ENCODE assay signal across 20 cellular contexts in genomic region chr2:100206731-100207255, GRCh38.
DNase-seq lines count a peak whose midpoint lies in the region; ATAC-seq and TF ChIP-seq lines count a peak whose summit lies in the region.
"Had no signal": no experiment of that assay in that cellular context is flagged by ENCODE, and none has a peak within 500 bp of the region (broad histone marks: within the 10 kb centered on the region; RNA-seq: fewer than 3 reads in every experiment).

No MANE protein-coding gene starts in this region.

- intact Hi-C loops in Right ventricle myocardium superior (cut with DNase I): no loop called here

- H3K27ac Mint-ChIP-seq in glutamatergic neuron (ENCODE audit: unreplicated experiment): peak overlapping the region; percentile 89
- H3K27ac Mint-ChIP-seq: B cell; CD4-positive, CD25-positive, alpha-beta regulatory T cell; CD8-positive, alpha-beta T cell had no signal

- H3K9me3 Mint-ChIP-seq in glutamatergic neuron (ENCODE audit: unreplicated experiment): no peaks in the 10 kb centered on the region

- DNase-seq in right atrium auricular region (ENCODE audit: low spot score): no peak
- DNase-seq in Right ventricle myocardium superior: no peak
- no peak for DNase-seq in glutamatergic neuron
- no peak for DNase-seq in NCI-H82 treated with DMSO at 0.1 percent for 48 hours (lab: John Stamatoyannopoulos, UW; ENCODE audit: unreplicated experiment)
- no peak for DNase-seq in NCI-H1092 (lab: John Stamatoyannopoulos, UW)
- DNase-seq: CD4-positive, CD25-positive, alpha-beta regulatory T cell; CD8-positive, alpha-beta T cell; DMS 273 treated with DMSO at 0.1 percent for 48 hours; DMS79; EL; GDM1; GM23248; HCEC 1CT had no signal

- H3K27me3 ChIP-seq in right atrium auricular region: no peaks in the 10 kb centered on the region
- H3K27me3 ChIP-seq: BLaER1 had no signal

- no peaks in the 10 kb centered on the region for H3K9me3 ChIP-seq in right atrium auricular region

- peaks cover 33% of the 10 kb centered on the region for H3K4me1 Mint-ChIP-seq in glutamatergic neuron (ENCODE audit: low read depth, unreplicated experiment)
- H3K4me1 Mint-ChIP-seq: CD4-positive, CD25-positive, alpha-beta regulatory T cell had no signal

- no peak for TF ChIP-seq CTCF in right atrium auricular region (IDR thresholded peaks at IDR 0.05)
- no peak for TF ChIP-seq CTCF in glutamatergic neuron (IDR thresholded peaks at IDR 0.05; ENCODE audit: partially characterized antibody, unreplicated experiment)

- ATAC-seq in Right ventricle myocardium superior (ENCODE audit: poor library complexity): no peak
- ATAC-seq in SK-N-SH treated with all-trans-retinoic acid at 6 μM for 48 hours: no peak
- ATAC-seq in HG02798 (IDR thresholded peaks at IDR 0.05; ENCODE audit: poor library complexity, unreplicated experiment): no peak
- ATAC-seq: CD8-positive, alpha-beta T cell; GM12878 had no signal

- no peaks in the 10 kb centered on the region for H3K36me3 Mint-ChIP-seq in glutamatergic neuron (ENCODE audit: unreplicated experiment)
- H3K36me3 Mint-ChIP-seq: CD4-positive, CD25-positive, alpha-beta regulatory T cell; CD8-positive, alpha-beta T cell had no signal

- H3K36me3 ChIP-seq in right atrium auricular region: no peaks in the 10 kb centered on the region
- H3K36me3 ChIP-seq: BLaER1 had no signal

- peak overlapping the region; percentile 80 for H3K4me3 Mint-ChIP-seq in glutamatergic neuron (ENCODE audit: unreplicated experiment)
- H3K4me3 Mint-ChIP-seq: B cell; CD4-positive, CD25-positive, alpha-beta regulatory T cell; CD8-positive, alpha-beta T cell had no signal

- H3K4me3 ChIP-seq in right atrium auricular region: no peak overlapping the region
- H3K4me3 ChIP-seq: BLaER1, GM12878, GM23248 had no signal

- H3K27ac ChIP-seq in right atrium auricular region: peak overlapping the region; percentile 19 to 38
- H3K27ac ChIP-seq: 22Rv1, BLaER1, C4-2B, GM23248 had no signal

- H3K27me3 Mint-ChIP-seq in glutamatergic neuron (ENCODE audit: unreplicated experiment): no peaks in the 10 kb centered on the region

- H3K4me1 ChIP-seq in right atrium auricular region: peaks cover 0 to 10% of the 10 kb centered on the region in 2 donors

TF ChIP-seq in SK-N-SH treated with all-trans-retinoic acid at 6 μM for 48 hours, 23 proteins besides CTCF, POLR2A, EP300 and RAD21:
- TF ChIP-seq ZC3H10 (CRISPR knock-in tag; IDR thresholded peaks at IDR 0.05): no peak
- peak; percentile 74 for TF ChIP-seq TCF4 (CRISPR knock-in tag; IDR thresholded peaks at IDR 0.05; ENCODE audit: borderline replicate concordance)
- TF ChIP-seq ISL1 (CRISPR knock-in tag; IDR thresholded peaks at IDR 0.05): no peak
- TF ChIP-seq ZNF8 (CRISPR knock-in tag; IDR thresholded peaks at IDR 0.05): no peak
- TF ChIP-seq ZNF70 (CRISPR knock-in tag; IDR thresholded peaks at IDR 0.05): no peak
- 0 out of 2 replicates have a peak, but pooled peaks have one; percentile 21 for TF ChIP-seq TSHZ2 (CRISPR knock-in tag; IDR thresholded peaks at IDR 0.05)
